ENCODE assay signal across 1 cellular context in genomic region chr1:16677552-16678423, GRCh38.
TF ChIP-seq lines count a peak whose summit lies in the region.

No MANE protein-coding gene starts in this region.

TF ChIP-seq in HepG2, 621 proteins besides CTCF, POLR2A, EP300 and RAD21 (continued from another document and continues in another):
- TF ChIP-seq ATF4 (CRISPR knock-in tag; IDR thresholded peaks at IDR 0.05) (no peak; a peak in 1 of 4 replicates), KMT2B (CRISPR knock-in tag; IDR thresholded peaks at IDR 0.05) (0 out of 2 replicates have a peak, but pooled peaks have one; percentile 22), HOXA5 (CRISPR knock-in tag; IDR thresholded peaks at IDR 0.05) (peak; percentile 80), ZNF704 (CRISPR knock-in tag; IDR thresholded peaks at IDR 0.05; ENCODE audit: borderline replicate concordance) (no peak), ZNF574 (CRISPR knock-in tag; IDR thresholded peaks at IDR 0.05) (peak; percentile 37; the same call in 1 of the 2 replicates), FOXA1 (IDR thresholded peaks at IDR 0.05) (no peak), FOXA1 (CRISPR knock-in tag; IDR thresholded peaks at IDR 0.05) (no peak), ZNF382 (CRISPR knock-in tag; IDR thresholded peaks at IDR 0.05; ENCODE audit: borderline replicate concordance) (no peak), GABPA (IDR thresholded peaks at IDR 0.05; ENCODE audit: low read depth, low read length) (no peak), GABPA (CRISPR knock-in tag; IDR thresholded peaks at IDR 0.05; ENCODE audit: low read depth) (no peak), AHR (CRISPR knock-in tag; IDR thresholded peaks at IDR 0.05) (no peak), ZNF816 (CRISPR knock-in tag; IDR thresholded peaks at IDR 0.05; ENCODE audit: borderline replicate concordance) (no peak), ZNF792 (CRISPR knock-in tag; IDR thresholded peaks at IDR 0.05) (peak; percentile 67; the same call in 1 of the 2 replicates), TP53 (CRISPR knock-in tag; conservative IDR thresholded peaks at IDR 0.05) (no peak), HDAC6 (IDR thresholded peaks at IDR 0.05; ENCODE audit: low read depth, low read length) (no peak), ZNF878 (CRISPR knock-in tag; IDR thresholded peaks at IDR 0.05) (0 out of 2 replicates have a peak, but pooled peaks have one; percentile 53), ZNF17 (CRISPR knock-in tag; IDR thresholded peaks at IDR 0.05) (no peak), HES4 (CRISPR knock-in tag; IDR thresholded peaks at IDR 0.05; ENCODE audit: borderline replicate concordance) (no peak), ZGPAT (CRISPR knock-in tag; IDR thresholded peaks at IDR 0.05) (peak; percentile 75; the same call in 1 of the 2 replicates), ZBTB8A (CRISPR knock-in tag; IDR thresholded peaks at IDR 0.05; ENCODE audit: borderline replicate concordance, low read depth) (no peak), MED13 (CRISPR knock-in tag; IDR thresholded peaks at IDR 0.05) (no peak), CHD2 (IDR thresholded peaks at IDR 0.05; ENCODE audit: low read depth, low read length) (no peak), ELF3 (CRISPR knock-in tag; IDR thresholded peaks at IDR 0.05) (no peak), FIP1L1 (IDR thresholded peaks at IDR 0.05; ENCODE audit: borderline replicate concordance, insufficient read depth, low read depth, low read length) (no peak)
- TF ChIP-seq, protein P1, sequence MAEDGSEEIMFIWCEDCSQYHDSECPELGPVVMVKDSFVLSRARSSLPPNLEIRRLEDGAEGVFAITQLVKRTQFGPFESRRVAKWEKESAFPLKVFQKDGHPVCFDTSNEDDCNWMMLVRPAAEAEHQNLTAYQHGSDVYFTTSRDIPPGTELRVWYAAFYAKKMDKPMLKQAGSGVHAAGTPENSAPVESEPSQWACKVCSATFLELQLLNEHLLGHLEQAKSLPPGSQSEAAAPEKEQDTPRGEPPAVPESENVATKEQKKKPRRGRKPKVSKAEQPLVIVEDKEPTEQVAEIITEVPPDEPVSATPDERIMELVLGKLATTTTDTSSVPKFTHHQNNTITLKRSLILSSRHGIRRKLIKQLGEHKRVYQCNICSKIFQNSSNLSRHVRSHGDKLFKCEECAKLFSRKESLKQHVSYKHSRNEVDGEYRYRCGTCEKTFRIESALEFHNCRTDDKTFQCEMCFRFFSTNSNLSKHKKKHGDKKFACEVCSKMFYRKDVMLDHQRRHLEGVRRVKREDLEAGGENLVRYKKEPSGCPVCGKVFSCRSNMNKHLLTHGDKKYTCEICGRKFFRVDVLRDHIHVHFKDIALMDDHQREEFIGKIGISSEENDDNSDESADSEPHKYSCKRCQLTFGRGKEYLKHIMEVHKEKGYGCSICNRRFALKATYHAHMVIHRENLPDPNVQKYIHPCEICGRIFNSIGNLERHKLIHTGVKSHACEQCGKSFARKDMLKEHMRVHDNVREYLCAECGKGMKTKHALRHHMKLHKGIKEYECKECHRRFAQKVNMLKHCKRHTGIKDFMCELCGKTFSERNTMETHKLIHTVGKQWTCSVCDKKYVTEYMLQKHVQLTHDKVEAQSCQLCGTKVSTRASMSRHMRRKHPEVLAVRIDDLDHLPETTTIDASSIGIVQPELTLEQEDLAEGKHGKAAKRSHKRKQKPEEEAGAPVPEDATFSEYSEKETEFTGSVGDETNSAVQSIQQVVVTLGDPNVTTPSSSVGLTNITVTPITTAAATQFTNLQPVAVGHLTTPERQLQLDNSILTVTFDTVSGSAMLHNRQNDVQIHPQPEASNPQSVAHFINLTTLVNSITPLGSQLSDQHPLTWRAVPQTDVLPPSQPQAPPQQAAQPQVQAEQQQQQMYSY (CRISPR knock-in tag; IDR thresholded peaks at IDR 0.05): no peak
- TF ChIP-seq, protein P2, sequence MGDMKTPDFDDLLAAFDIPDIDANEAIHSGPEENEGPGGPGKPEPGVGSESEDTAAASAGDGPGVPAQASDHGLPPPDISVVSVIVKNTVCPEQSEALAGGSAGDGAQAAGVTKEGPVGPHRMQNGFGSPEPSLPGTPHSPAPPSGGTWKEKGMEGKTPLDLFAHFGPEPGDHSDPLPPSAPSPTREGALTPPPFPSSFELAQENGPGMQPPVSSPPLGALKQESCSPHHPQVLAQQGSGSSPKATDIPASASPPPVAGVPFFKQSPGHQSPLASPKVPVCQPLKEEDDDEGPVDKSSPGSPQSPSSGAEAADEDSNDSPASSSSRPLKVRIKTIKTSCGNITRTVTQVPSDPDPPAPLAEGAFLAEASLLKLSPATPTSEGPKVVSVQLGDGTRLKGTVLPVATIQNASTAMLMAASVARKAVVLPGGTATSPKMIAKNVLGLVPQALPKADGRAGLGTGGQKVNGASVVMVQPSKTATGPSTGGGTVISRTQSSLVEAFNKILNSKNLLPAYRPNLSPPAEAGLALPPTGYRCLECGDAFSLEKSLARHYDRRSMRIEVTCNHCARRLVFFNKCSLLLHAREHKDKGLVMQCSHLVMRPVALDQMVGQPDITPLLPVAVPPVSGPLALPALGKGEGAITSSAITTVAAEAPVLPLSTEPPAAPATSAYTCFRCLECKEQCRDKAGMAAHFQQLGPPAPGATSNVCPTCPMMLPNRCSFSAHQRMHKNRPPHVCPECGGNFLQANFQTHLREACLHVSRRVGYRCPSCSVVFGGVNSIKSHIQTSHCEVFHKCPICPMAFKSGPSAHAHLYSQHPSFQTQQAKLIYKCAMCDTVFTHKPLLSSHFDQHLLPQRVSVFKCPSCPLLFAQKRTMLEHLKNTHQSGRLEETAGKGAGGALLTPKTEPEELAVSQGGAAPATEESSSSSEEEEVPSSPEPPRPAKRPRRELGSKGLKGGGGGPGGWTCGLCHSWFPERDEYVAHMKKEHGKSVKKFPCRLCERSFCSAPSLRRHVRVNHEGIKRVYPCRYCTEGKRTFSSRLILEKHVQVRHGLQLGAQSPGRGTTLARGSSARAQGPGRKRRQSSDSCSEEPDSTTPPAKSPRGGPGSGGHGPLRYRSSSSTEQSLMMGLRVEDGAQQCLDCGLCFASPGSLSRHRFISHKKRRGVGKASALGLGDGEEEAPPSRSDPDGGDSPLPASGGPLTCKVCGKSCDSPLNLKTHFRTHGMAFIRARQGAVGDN (CRISPR knock-in tag; IDR thresholded peaks at IDR 0.05): peak; percentile 59
- TF ChIP-seq, protein P3, sequence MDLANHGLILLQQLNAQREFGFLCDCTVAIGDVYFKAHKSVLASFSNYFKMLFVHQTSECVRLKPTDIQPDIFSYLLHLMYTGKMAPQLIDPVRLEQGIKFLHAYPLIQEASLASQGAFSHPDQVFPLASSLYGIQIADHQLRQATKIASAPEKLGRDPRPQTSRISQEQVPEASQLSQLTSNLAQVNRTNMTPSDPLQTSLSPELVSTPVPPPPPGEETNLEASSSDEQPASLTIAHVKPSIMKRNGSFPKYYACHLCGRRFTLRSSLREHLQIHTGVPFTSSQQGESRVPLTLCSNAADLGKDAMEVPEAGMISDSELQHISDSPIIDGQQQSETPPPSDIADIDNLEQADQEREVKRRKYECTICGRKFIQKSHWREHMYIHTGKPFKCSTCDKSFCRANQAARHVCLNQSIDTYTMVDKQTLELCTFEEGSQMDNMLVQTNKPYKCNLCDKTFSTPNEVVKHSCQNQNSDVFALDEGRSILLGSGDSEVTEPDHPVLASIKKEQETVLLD (CRISPR knock-in tag; IDR thresholded peaks at IDR 0.05; ENCODE audit: low read depth): no peak
- TF ChIP-seq, protein P4, sequence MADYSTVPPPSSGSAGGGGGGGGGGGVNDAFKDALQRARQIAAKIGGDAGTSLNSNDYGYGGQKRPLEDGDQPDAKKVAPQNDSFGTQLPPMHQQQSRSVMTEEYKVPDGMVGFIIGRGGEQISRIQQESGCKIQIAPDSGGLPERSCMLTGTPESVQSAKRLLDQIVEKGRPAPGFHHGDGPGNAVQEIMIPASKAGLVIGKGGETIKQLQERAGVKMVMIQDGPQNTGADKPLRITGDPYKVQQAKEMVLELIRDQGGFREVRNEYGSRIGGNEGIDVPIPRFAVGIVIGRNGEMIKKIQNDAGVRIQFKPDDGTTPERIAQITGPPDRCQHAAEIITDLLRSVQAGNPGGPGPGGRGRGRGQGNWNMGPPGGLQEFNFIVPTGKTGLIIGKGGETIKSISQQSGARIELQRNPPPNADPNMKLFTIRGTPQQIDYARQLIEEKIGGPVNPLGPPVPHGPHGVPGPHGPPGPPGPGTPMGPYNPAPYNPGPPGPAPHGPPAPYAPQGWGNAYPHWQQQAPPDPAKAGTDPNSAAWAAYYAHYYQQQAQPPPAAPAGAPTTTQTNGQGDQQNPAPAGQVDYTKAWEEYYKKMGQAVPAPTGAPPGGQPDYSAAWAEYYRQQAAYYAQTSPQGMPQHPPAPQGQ (CRISPR knock-in tag; IDR thresholded peaks at IDR 0.05; ENCODE audit: borderline replicate concordance): no peak
- TF ChIP-seq, protein P5, sequence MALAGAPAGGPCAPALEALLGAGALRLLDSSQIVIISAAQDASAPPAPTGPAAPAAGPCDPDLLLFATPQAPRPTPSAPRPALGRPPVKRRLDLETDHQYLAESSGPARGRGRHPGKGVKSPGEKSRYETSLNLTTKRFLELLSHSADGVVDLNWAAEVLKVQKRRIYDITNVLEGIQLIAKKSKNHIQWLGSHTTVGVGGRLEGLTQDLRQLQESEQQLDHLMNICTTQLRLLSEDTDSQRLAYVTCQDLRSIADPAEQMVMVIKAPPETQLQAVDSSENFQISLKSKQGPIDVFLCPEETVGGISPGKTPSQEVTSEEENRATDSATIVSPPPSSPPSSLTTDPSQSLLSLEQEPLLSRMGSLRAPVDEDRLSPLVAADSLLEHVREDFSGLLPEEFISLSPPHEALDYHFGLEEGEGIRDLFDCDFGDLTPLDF (CRISPR knock-in tag; IDR thresholded peaks at IDR 0.05): no peak
- TF ChIP-seq, protein P6, sequence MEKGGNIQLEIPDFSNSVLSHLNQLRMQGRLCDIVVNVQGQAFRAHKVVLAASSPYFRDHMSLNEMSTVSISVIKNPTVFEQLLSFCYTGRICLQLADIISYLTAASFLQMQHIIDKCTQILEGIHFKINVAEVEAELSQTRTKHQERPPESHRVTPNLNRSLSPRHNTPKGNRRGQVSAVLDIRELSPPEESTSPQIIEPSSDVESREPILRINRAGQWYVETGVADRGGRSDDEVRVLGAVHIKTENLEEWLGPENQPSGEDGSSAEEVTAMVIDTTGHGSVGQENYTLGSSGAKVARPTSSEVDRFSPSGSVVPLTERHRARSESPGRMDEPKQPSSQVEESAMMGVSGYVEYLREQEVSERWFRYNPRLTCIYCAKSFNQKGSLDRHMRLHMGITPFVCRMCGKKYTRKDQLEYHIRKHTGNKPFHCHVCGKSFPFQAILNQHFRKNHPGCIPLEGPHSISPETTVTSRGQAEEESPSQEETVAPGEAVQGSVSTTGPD (CRISPR knock-in tag; IDR thresholded peaks at IDR 0.05): no peak
